In genomic region chr13:79407349-79407979, GRCh38 we compare ENCODE assay signal across 1 cellular context.
TF ChIP-seq lines count a peak whose summit lies in the region.

No MANE protein-coding gene starts in this region.

TF ChIP-seq in HCT116, 20 proteins besides CTCF, POLR2A, EP300 and RAD21 (continued from another document):
- TF ChIP-seq MAX (IDR thresholded peaks at IDR 0.05) (no peak), REST (IDR thresholded peaks at IDR 0.05; ENCODE audit: low read depth) (no peak), ZFX (IDR thresholded peaks at IDR 0.05) (no peak), SIN3A (IDR thresholded peaks at IDR 0.05; ENCODE audit: low read depth) (no peak)
- TF ChIP-seq, protein P1, sequence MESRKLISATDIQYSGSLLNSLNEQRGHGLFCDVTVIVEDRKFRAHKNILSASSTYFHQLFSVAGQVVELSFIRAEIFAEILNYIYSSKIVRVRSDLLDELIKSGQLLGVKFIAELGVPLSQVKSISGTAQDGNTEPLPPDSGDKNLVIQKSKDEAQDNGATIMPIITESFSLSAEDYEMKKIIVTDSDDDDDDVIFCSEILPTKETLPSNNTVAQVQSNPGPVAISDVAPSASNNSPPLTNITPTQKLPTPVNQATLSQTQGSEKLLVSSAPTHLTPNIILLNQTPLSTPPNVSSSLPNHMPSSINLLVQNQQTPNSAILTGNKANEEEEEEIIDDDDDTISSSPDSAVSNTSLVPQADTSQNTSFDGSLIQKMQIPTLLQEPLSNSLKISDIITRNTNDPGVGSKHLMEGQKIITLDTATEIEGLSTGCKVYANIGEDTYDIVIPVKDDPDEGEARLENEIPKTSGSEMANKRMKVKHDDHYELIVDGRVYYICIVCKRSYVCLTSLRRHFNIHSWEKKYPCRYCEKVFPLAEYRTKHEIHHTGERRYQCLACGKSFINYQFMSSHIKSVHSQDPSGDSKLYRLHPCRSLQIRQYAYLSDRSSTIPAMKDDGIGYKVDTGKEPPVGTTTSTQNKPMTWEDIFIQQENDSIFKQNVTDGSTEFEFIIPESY (IDR thresholded peaks at IDR 0.05; ENCODE audit: extremely low read depth, insufficient replicate concordance, low read length) = no peak
